26 cellular contexts compared by ENCODE assay signal in genomic region chr9:135038331-135038730, GRCh38. TPM values are rescaled to one million over a fixed set of nuclear protein-coding genes. Genes with fewer than 3 reads are reported as not detected.
DNase-seq lines count a peak whose midpoint lies in the region; TF ChIP-seq lines count a peak whose summit lies in the region.
"Had no signal": no experiment of that assay in that cellular context is flagged by ENCODE, and none has a peak within 500 bp of the region (broad histone marks: within the 10 kb centered on the region; RNA-seq: fewer than 3 reads in every experiment).

No MANE protein-coding gene starts in this region.

- H3K4me1 ChIP-seq in BLaER1: peaks cover 76% of the 10 kb centered on the region
- H3K4me1 ChIP-seq in spleen: no peaks in the 10 kb centered on the region
- no peaks in the 10 kb centered on the region for H3K4me1 ChIP-seq in mesenchymal stem cell (ENCODE audit: control insufficient read depth, insufficient read depth, low read depth, low read length)
- H3K4me1 ChIP-seq: SJSA1 had no signal

- H2BK5ac ChIP-seq in mesenchymal stem cell (ENCODE audit: low read depth, low read length, poor library complexity, severe bottlenecking): no peak overlapping the region

- H3K9ac ChIP-seq in BLaER1 (no peak overlapping the region; the same call in 1 of the 2 replicates), mesenchymal stem cell (ENCODE audit: low read length) (no peak overlapping the region)
- H3K9ac ChIP-seq: GM23248 had no signal

- no peak overlapping the region for H2BK15ac ChIP-seq in mesenchymal stem cell (ENCODE audit: low read depth, poor library complexity, severe bottlenecking)

- H3K27ac ChIP-seq in BLaER1: peak overlapping the region; percentile 47; the same call in 1 of the 2 replicates
- H3K27ac ChIP-seq in spleen: no peak overlapping the region
- no peak overlapping the region for H3K27ac ChIP-seq in mesenchymal stem cell (ENCODE audit: low read length, poor library complexity, severe bottlenecking)
- H3K27ac ChIP-seq: GM23248, SJSA1 had no signal

- no peaks in the 10 kb centered on the region for H3K79me1 ChIP-seq in mesenchymal stem cell (replicated peaks; ENCODE audit: low read length, poor library complexity, severe bottlenecking)

- H3K36me3 Mint-ChIP-seq in activated CD4-positive, alpha-beta memory T cell treated with anti-CD3 and anti-CD28 coated beads, Interleukin-2, amount 10 ng/mL, durations not matched to agents 7 days and 5 days (ENCODE audit: low read depth): no peaks in the 10 kb centered on the region
- H3K36me3 Mint-ChIP-seq: CD4-positive, alpha-beta memory T cell had no signal

- no peak overlapping the region for H4K8ac ChIP-seq in mesenchymal stem cell (ENCODE audit: low read length)

- intact Hi-C loops in spleen (cut with DNase I; ENCODE audit: low total_unique reads): no loop called here

- CTCF ChIA-PET in activated CD4-positive, alpha-beta memory T cell treated with anti-CD3 and anti-CD28 coated beads, Interleukin-2, amount 10 ng/mL, durations not matched to agents 7 days and 5 days (lab: Charles Lee): interaction anchor here (1.0 kb wide), 1 partner anchor 374 kb away, joined by 3 read pairs; no protein-coding TSS in a partner anchor

- no peaks in the 10 kb centered on the region for H3K9me3 Mint-ChIP-seq in activated CD4-positive, alpha-beta memory T cell treated with anti-CD3 and anti-CD28 coated beads, Interleukin-2, amount 10 ng/mL, durations not matched to agents 7 days and 5 days
- H3K9me3 Mint-ChIP-seq: H9 had no signal

- no peaks in the 10 kb centered on the region for H4K20me1 ChIP-seq in BLaER1

- H2BK120ac ChIP-seq in mesenchymal stem cell (ENCODE audit: low read depth, low read length): no peak overlapping the region

- no peak overlapping the region for H2AK5ac ChIP-seq in mesenchymal stem cell (ENCODE audit: low read length, severe bottlenecking)

- peak overlapping the region; percentile 42; the same call in 1 of the 2 replicates for H3K4me3 ChIP-seq in BLaER1
- no peak overlapping the region for H3K4me3 ChIP-seq in spleen
- no peak overlapping the region for H3K4me3 ChIP-seq in mesenchymal stem cell (ENCODE audit: insufficient read depth in 1 of 2, low read depth in 1 of 2, low read length in 2 of 2)
- H3K4me3 ChIP-seq: GM23248, K562, SJSA1 had no signal

- H3K4ac ChIP-seq in mesenchymal stem cell (ENCODE audit: low read depth in 1 of 2, low read length in 2 of 2): no peak overlapping the region

- H3K9me3 ChIP-seq in BLaER1: no peaks in the 10 kb centered on the region
- H3K9me3 ChIP-seq in spleen: no peaks in the 10 kb centered on the region
- H3K9me3 ChIP-seq in mesenchymal stem cell (ENCODE audit: control insufficient read depth, low read length): no peaks in the 10 kb centered on the region
- H3K9me3 ChIP-seq: SJSA1 had no signal

- H2BK12ac ChIP-seq in mesenchymal stem cell (ENCODE audit: low read length in 2 of 2): no peak overlapping the region

- H3K4me1 Mint-ChIP-seq in activated CD4-positive, alpha-beta memory T cell treated with anti-CD3 and anti-CD28 coated beads, Interleukin-2, amount 10 ng/mL, durations not matched to agents 7 days and 5 days: no peaks in the 10 kb centered on the region
- H3K4me1 Mint-ChIP-seq: CD4-positive, alpha-beta memory T cell had no signal

- no peak overlapping the region for H3K27ac Mint-ChIP-seq in activated CD4-positive, alpha-beta memory T cell treated with anti-CD3 and anti-CD28 coated beads, Interleukin-2, amount 10 ng/mL, durations not matched to agents 7 days and 5 days
- H3K27ac Mint-ChIP-seq: CD4-positive, alpha-beta memory T cell had no signal

- no peak overlapping the region for H3K18ac ChIP-seq in mesenchymal stem cell (ENCODE audit: low read depth in 1 of 2, low read length in 2 of 2)

- H3K14ac ChIP-seq in mesenchymal stem cell (ENCODE audit: low read length in 2 of 2): no peak overlapping the region

- POLR2A ChIA-PET in activated CD4-positive, alpha-beta memory T cell treated with anti-CD3 and anti-CD28 coated beads, Interleukin-2, amount 10 ng/mL, durations not matched to agents 7 days and 5 days (lab: Charles Lee): no interaction called here

- H3K4me2 ChIP-seq in BLaER1: peak overlapping the region; percentile 92
- H3K4me2 ChIP-seq in mesenchymal stem cell (ENCODE audit: low read length, poor library complexity, severe bottlenecking): no peak overlapping the region

- H3K36me3 ChIP-seq in BLaER1 (no peaks in the 10 kb centered on the region), spleen (no peaks in the 10 kb centered on the region), mesenchymal stem cell (ENCODE audit: control insufficient read depth in 1 of 2, insufficient read depth in 2 of 2, low read depth in 1 of 2, low read length in 2 of 2) (no peaks in the 10 kb centered on the region)
- H3K36me3 ChIP-seq: SJSA1 had no signal

- no peak for TF ChIP-seq POLR2A in spleen (IDR thresholded peaks at IDR 0.05)

- peak; percentile 6 for DNase-seq in activated CD4-positive, alpha-beta memory T cell treated with anti-CD3 and anti-CD28 coated beads, Interleukin-2, amount 10 ng/mL, durations not matched to agents 7 days and 5 days
- DNase-seq in mesenteric fat pad (ENCODE audit: low spot score) (peak; percentile 49), spleen (peak; percentile 32), RKO (ENCODE audit: low spot score) (no peak), mesenchymal stem cell (no peak), middle frontal gyrus (ENCODE audit: extremely low spot score, low spot score) (no peak), GM03348 (ENCODE audit: low spot score) (no peak)
- DNase-seq: C1 segment of cervical spinal cord; CD4-positive, alpha-beta memory T cell; COR-L47; DMS53; GM23248; Kasumi-1; NCI-H1092 treated with DMSO at 0.1 percent for 48 hours; NCI-H1436 treated with DMSO at 0.1 percent for 48 hours; NCI-H1930; NCI-H2107; NCI-H446; NCI-H524 treated with DMSO at 0.1 percent for 48 hours; NCI-H774; NK-92 treated with Interleukin-12 subunit alpha and Interleukin-12 subunit beta, amount 100 ng/mL, for 24 hours; PC-3 had no signal

- H3K27me3 ChIP-seq in BLaER1 (no peaks in the 10 kb centered on the region), spleen (replicated peaks in 1 of 7) (peaks cover 0 to 32% (median 0%) of the 10 kb centered on the region in 7 donors), mesenchymal stem cell (ENCODE audit: control insufficient read depth in 1 of 2, insufficient read depth in 1 of 2, low read length in 2 of 2) (peaks cover 0 to 41% of the 10 kb centered on the region in 2 experiments)

- no peak overlapping the region for H3K4me3 Mint-ChIP-seq in activated CD4-positive, alpha-beta memory T cell treated with anti-CD3 and anti-CD28 coated beads, Interleukin-2, amount 10 ng/mL, durations not matched to agents 7 days and 5 days
- H3K4me3 Mint-ChIP-seq: CD4-positive, alpha-beta memory T cell; H9 had no signal

- no peak overlapping the region for H3K23ac ChIP-seq in mesenchymal stem cell (ENCODE audit: low read length in 2 of 2)

- WGBS in spleen, 5 donors: 73 to 81% (median 78%) methylated on average over 13 of the region's 13 CpGs
- 79% methylated on average over 13 of the region's 13 CpGs for WGBS in mesenchymal stem cell

- no peak overlapping the region for H2AFZ ChIP-seq in mesenchymal stem cell (ENCODE audit: low read depth, low read length)
- H2AFZ ChIP-seq: GM23248 had no signal

- no peak for TF ChIP-seq CTCF in spleen (IDR thresholded peaks at IDR 0.05 in 8 of 11, conservative IDR thresholded peaks at IDR 0.05 in 3 of 11)

- H4K91ac ChIP-seq in mesenchymal stem cell (ENCODE audit: low read length): no peak overlapping the region

- no peaks in the 10 kb centered on the region for H3K27me3 Mint-ChIP-seq in activated CD4-positive, alpha-beta memory T cell treated with anti-CD3 and anti-CD28 coated beads, Interleukin-2, amount 10 ng/mL, durations not matched to agents 7 days and 5 days

RNA-seq across cellular contexts. Expression of gene OLFM1, which starts 49.1 kb away (rescaled TPM):
- not detected for total RNA-seq in activated CD4-positive, alpha-beta memory T cell treated with anti-CD3 and anti-CD28 coated beads, Interleukin-2, amount 10 ng/mL, durations not matched to agents 7 days and 5 days
- total RNA-seq in mesenteric fat pad (22.6 TPM), spleen (100 to 1,000 TPM in 1 of 7 donors, 10 to 100 TPM in 6; 40.9 to 109 (median 47.1) TPM)
- 10 to 100 TPM in 2 of 3 donors, 1 to 10 TPM in 1; 5.9 to 22.3 (median 16.8) TPM for polyA plus RNA-seq in spleen
- 0.18 TPM for polyA plus RNA-seq in mesenchymal stem cell (2013, experiment 1 of 2)
- 0.21 TPM for polyA plus RNA-seq in mesenchymal stem cell (2013, experiment 2 of 2)
- total RNA-seq: CD4-positive, alpha-beta memory T cell; K562 had no signal
- polyA plus RNA-seq: CD4-positive, alpha-beta memory T cell; K562 had no signal

Comparison
In these comparisons a context has a peak if more than half of its experiments do, and no peak if none do; other contexts are left out.
1. DNase-seq: peak in activated CD4-positive, alpha-beta memory T cell treated with anti-CD3 and anti-CD28 coated beads, Interleukin-2, amount 10 ng/mL, durations not matched to agents 7 days and 5 days (single experiment), mesenteric fat pad (single experiment) and spleen (single experiment); none in RKO (single experiment), mesenchymal stem cell (single experiment), middle frontal gyrus (single experiment) and GM03348 (single experiment).
2. RNA of gene OLFM1, which starts 49.1 kb away (total RNA-seq): 40.9 to 109 TPM in spleen and 22.6 TPM in mesenteric fat pad (single experiment); not detected in activated CD4-positive, alpha-beta memory T cell treated with anti-CD3 and anti-CD28 coated beads, Interleukin-2, amount 10 ng/mL, durations not matched to agents 7 days and 5 days; every median in the first group is over 10 times any median in the second.